Comparison of ENCODE assay signal across 13 cellular contexts in the genomic region with DNA sequence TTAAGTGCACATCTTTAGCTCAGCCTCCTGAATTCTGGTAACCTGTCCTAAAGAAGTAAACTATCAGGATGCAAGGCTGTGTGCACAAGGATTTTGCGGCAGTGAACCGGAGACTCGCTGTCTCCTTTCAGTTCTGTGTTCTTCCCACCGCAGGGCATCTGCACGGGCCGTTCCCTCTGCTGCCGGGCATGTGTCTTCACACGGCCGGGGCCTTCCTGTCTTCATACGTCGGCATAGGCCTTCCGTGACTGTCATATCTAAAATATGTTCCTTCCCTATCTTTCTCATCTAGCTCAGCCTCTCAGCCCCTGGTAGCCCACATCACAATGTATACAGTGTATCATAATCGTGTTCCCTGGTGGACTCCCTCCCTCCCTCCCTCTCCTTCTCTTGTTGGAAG. TPM values are rescaled to one million over a fixed set of nuclear protein-coding genes. Genes with fewer than 3 reads are reported as not detected.
DNase-seq lines count a peak whose midpoint lies in the region; ATAC-seq and TF ChIP-seq lines count a peak whose summit lies in the region.
"Had no signal": no experiment of that assay in that cellular context is flagged by ENCODE, and none has a peak within 500 bp of the region (broad histone marks: within the 10 kb centered on the region; RNA-seq: fewer than 3 reads in every experiment).

No MANE protein-coding gene starts in this region.

- H3F3A ChIP-seq in GM23338 (replicated peaks; ENCODE audit: low read depth), result peaks cover 18% of the 10 kb centered on the region; the same call in 1 of the 2 replicates

- H3K4me3 ChIP-seq in GM23338, result no peak overlapping the region

- peak; percentile 38 for DNase-seq in AG08395 (ENCODE audit: low spot score)
- no peak for DNase-seq in GM23338 (ENCODE audit: low spot score)
- peak in 1 of 2 donors; percentile 16 for DNase-seq in activated T-cell treated with anti-CD3 and anti-CD28 coated beads, Interleukin-2, amount 50 U/mL, for 72 hours
- DNase-seq in lung microvascular endothelial cell (ENCODE audit: low read depth in 2 of 2), result peak; percentile 32 to 63
- DNase-seq in foreskin keratinocyte, result no peak
- no peak for DNase-seq in ureter (ENCODE audit: low spot score)
- DNase-seq: activated effector memory CD4-positive, alpha-beta T cell treated with Interleukin-2 at 50 U/mL for 16 hours; Caco-2; NCI-H1105; SIG-M5 had no signal

- no peaks in the 10 kb centered on the region for H3K36me3 ChIP-seq in GM23338 (ENCODE audit: insufficient read depth)

- peak overlapping the region; percentile 11; the same call in 1 of the 2 replicates for H3K27ac ChIP-seq in GM23338 (ENCODE audit: low read depth)
- no peak overlapping the region for H3K27ac ChIP-seq in foreskin keratinocyte

- peaks cover 87% of the 10 kb centered on the region for H3K79me2 ChIP-seq in GM23338 (replicated peaks; ENCODE audit: insufficient read depth)

- no peak overlapping the region for H2AFZ ChIP-seq in GM23338

- peaks cover 18% of the 10 kb centered on the region for H3K27me3 Mint-ChIP-seq in GM23338 (ENCODE audit: insufficient read depth, low read depth, poor library complexity)
- H3K27me3 Mint-ChIP-seq in activated T-cell treated with anti-CD3 and anti-CD28 coated beads, Interleukin-2, amount 50 U/mL, for 72 hours (ENCODE audit: low read depth), result peaks cover 11% of the 10 kb centered on the region

- no peak overlapping the region for H3K4me3 Mint-ChIP-seq in GM23338
- H3K4me3 Mint-ChIP-seq in activated T-cell treated with anti-CD3 and anti-CD28 coated beads, Interleukin-2, amount 50 U/mL, for 72 hours, result peak overlapping the region; percentile 26 to 34

- peaks cover 36% of the 10 kb centered on the region for H3K4me1 ChIP-seq in GM23338 (ENCODE audit: insufficient read depth)
- no peaks in the 10 kb centered on the region for H3K4me1 ChIP-seq in foreskin keratinocyte
- H3K4me1 ChIP-seq: Caco-2 had no signal

- H4K20me1 ChIP-seq in GM23338 (replicated peaks; ENCODE audit: insufficient read depth), result peaks cover 7% of the 10 kb centered on the region; the same call in 1 of the 2 replicates

- TF ChIP-seq CTCF in GM23338 (conservative IDR thresholded peaks at IDR 0.05; ENCODE audit: low read depth in 2 of 2) (no peak), foreskin keratinocyte (conservative IDR thresholded peaks at IDR 0.05) (no peak)

- no peak for ATAC-seq in GM23338
- peak; percentile 52 to 62 for ATAC-seq in activated T-cell treated with anti-CD3 and anti-CD28 coated beads, Interleukin-2, amount 50 U/mL, for 72 hours (replicated peaks in 1 of 2)
- ATAC-seq in HG03457 (IDR thresholded peaks at IDR 0.05; ENCODE audit: unreplicated experiment), result no peak
- ATAC-seq in foreskin keratinocyte, result no peak
- no peak for ATAC-seq in HG02610 (IDR thresholded peaks at IDR 0.05; ENCODE audit: unreplicated experiment)

- H3K9me2 ChIP-seq in GM23338 (ENCODE audit: insufficient read depth), result no peaks in the 10 kb centered on the region

- peaks cover 60% of the 10 kb centered on the region for H3K4me1 Mint-ChIP-seq in GM23338
- H3K4me1 Mint-ChIP-seq in activated T-cell treated with anti-CD3 and anti-CD28 coated beads, Interleukin-2, amount 50 U/mL, for 72 hours (ENCODE audit: low read depth), result peaks cover 27% of the 10 kb centered on the region

- H3K27ac Mint-ChIP-seq in GM23338, result peak overlapping the region; percentile 76; the same call in 1 of the 2 replicates
- no peak overlapping the region for H3K27ac Mint-ChIP-seq in activated T-cell treated with anti-CD3 and anti-CD28 coated beads, Interleukin-2, amount 50 U/mL, for 72 hours

- H3K27me3 ChIP-seq in GM23338 (ENCODE audit: insufficient read depth), result no peaks in the 10 kb centered on the region
- peaks cover 69% of the 10 kb centered on the region for H3K27me3 ChIP-seq in foreskin keratinocyte

- peak overlapping the region; percentile 67; the same call in 1 of the 2 replicates for H3K4me2 ChIP-seq in GM23338

- peaks cover 2% of the 10 kb centered on the region; the same call in 1 of the 3 replicates for H3K36me3 Mint-ChIP-seq in GM23338 (ENCODE audit: low read depth)
- no peaks in the 10 kb centered on the region for H3K36me3 Mint-ChIP-seq in activated T-cell treated with anti-CD3 and anti-CD28 coated beads, Interleukin-2, amount 50 U/mL, for 72 hours (ENCODE audit: insufficient read depth in 2 of 2)

- no peaks in the 10 kb centered on the region for H3K9me3 Mint-ChIP-seq in GM23338
- H3K9me3 Mint-ChIP-seq in activated T-cell treated with anti-CD3 and anti-CD28 coated beads, Interleukin-2, amount 50 U/mL, for 72 hours, result no peaks in the 10 kb centered on the region

TF ChIP-seq in GM23338, 12 proteins besides CTCF, POLR2A, EP300 and RAD21 (continues in another document):
- TF ChIP-seq CREB1 (CRISPR knock-in tag; IDR thresholded peaks at IDR 0.05; ENCODE audit: low read depth) (no peak), STAT1 (IDR thresholded peaks at IDR 0.05; ENCODE audit: unreplicated experiment) (no peak), EZH2phosphoT487 (IDR thresholded peaks at IDR 0.05; ENCODE audit: unreplicated experiment) (no peak), ZNF462 (CRISPR knock-in tag; IDR thresholded peaks at IDR 0.05) (no peak), ZNF331 (CRISPR knock-in tag; IDR thresholded peaks at IDR 0.05; ENCODE audit: low read depth) (no peak), POLR2AphosphoS5 (IDR thresholded peaks at IDR 0.05; ENCODE audit: low read depth) (no peak)

RNA-seq across cellular contexts. Expression of gene PALD1, which starts 16.4 kb away (rescaled TPM):
- total RNA-seq in GM23338 (2014; rRNA removed; shearing (Covaris generic)), result 48.7 and 58.2 TPM in 2 replicates
- polyA plus RNA-seq in GM23338 (2016; fragmentation: Nextera tagmentation; extraction: Ambion mirVana) (11.1 and 11.9 TPM in 2 replicates), foreskin keratinocyte (0.03 TPM in 1 of 2 replicates, not detected in the other)
- 1 to 10 TPM; 1.1 to 1.3 TPM for total RNA-seq in activated T-cell treated with anti-CD3 and anti-CD28 coated beads, Interleukin-2, amount 50 U/mL, for 72 hours
- total RNA-seq in lung microvascular endothelial cell (112 and 120 TPM in 2 replicates), foreskin keratinocyte (0.04 and 0.07 TPM in 2 replicates), ureter (11.0 TPM)

RNA-seq across cellular contexts. Expression of gene NODAL, which starts 53.5 kb away (rescaled TPM):
- total RNA-seq in GM23338 (2014; rRNA removed; shearing (Covaris generic)), result 28.4 and 29.9 TPM in 2 replicates
- polyA plus RNA-seq in GM23338 (2016; fragmentation: Nextera tagmentation; extraction: Ambion mirVana) (11.2 and 12.0 TPM in 2 replicates), foreskin keratinocyte (0.12 and 0.29 TPM in 2 replicates)
- total RNA-seq in activated T-cell treated with anti-CD3 and anti-CD28 coated beads, Interleukin-2, amount 50 U/mL, for 72 hours, result not detected
- total RNA-seq in lung microvascular endothelial cell (not detected in 2 replicates), foreskin keratinocyte (0.14 TPM in 2 replicates), ureter (not detected)
- polyA plus RNA-seq: neural cell had no signal

Comparison
In these comparisons a context has a peak if more than half of its experiments do, and no peak if none do; other contexts are left out.
1. DNase-seq: peak in AG08395 (single experiment) and lung microvascular endothelial cell (2 of 2); none in GM23338 (single experiment), foreskin keratinocyte (0 of 2) and ureter (single experiment).
2. ATAC-seq: peak in activated T-cell treated with anti-CD3 and anti-CD28 coated beads, Interleukin-2, amount 50 U/mL, for 72 hours (2 of 2); none in GM23338 (single experiment), HG03457 (single experiment), foreskin keratinocyte (single experiment) and HG02610 (single experiment).
3. RNA of gene NODAL, which starts 53.5 kb away (total RNA-seq): 28.4 to 29.9 TPM in GM23338; 0.14 TPM in foreskin keratinocyte, not detected in activated T-cell treated with anti-CD3 and anti-CD28 coated beads, Interleukin-2, amount 50 U/mL, for 72 hours, not detected in lung microvascular endothelial cell and not detected in ureter (single experiment); every median in the first group is over 10 times any median in the second.